Comparison of ENCODE assay signal across 10 cellular contexts in the genomic region with DNA sequence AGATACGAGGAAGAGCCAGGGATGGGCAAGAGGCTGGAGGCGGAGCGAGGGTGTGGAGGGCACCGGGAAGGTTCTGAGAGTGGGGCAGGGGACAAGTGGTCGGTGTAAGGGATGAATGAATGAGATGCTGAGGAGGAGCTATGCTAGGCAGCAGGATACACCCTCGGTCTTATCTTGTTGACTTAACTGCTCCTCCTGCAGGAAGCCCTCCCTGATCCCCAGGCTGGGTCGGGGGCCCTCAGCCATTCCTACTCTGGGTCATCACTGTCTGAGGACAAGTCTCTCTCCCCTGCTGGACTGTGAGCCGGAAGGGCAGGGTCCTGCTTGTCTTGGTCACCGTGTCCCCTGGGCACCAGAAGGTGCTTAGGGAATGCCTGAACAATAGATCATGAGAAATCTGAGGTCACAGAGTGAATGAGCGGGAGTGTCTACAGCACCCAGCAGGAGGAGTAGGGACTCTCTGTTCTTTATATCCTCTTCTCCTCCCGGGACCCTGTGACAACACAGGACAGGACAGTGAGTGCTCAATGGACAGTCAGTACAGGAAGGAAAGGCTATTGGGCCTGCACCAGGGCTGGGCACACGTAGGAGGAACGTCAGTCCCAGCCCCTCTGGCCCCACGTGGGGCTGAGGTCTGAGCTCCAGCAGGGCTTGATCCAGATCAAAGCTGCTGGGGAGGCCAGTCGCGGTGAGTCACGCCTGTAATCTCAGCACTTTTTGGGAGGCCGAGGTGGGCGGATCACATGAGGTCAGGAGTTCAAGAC. TPM values are rescaled to one million over a fixed set of nuclear protein-coding genes. Genes with fewer than 3 reads are reported as not detected.
DNase-seq lines count a peak whose midpoint lies in the region; ATAC-seq and TF ChIP-seq lines count a peak whose summit lies in the region.
"Had no signal": no experiment of that assay in that cellular context is flagged by ENCODE, and none has a peak within 500 bp of the region (broad histone marks: within the 10 kb centered on the region; RNA-seq: fewer than 3 reads in every experiment).

No MANE protein-coding gene starts in this region.

- H3F3A ChIP-seq in GM23248 (ENCODE audit: insufficient read depth) (no peaks in the 10 kb centered on the region), MM.1S (ENCODE audit: insufficient read depth, low read length) (no peaks in the 10 kb centered on the region)

- ATAC-seq in HG03175 (IDR thresholded peaks at IDR 0.05; ENCODE audit: unreplicated experiment) = no peak

- TF ChIP-seq POLR2A in esophagus muscularis mucosa (IDR thresholded peaks at IDR 0.05; ENCODE audit: low read depth) = no peak

- no peak overlapping the region for H2BK12ac ChIP-seq in trophoblast cell (ENCODE audit: low read length)

- H3K9ac ChIP-seq in GM23248 (no peak overlapping the region), trophoblast cell (ENCODE audit: low read length) (no peak overlapping the region), MM.1S (ENCODE audit: low read length) (no peak overlapping the region)

- TF ChIP-seq EP300 in esophagus muscularis mucosa (IDR thresholded peaks at IDR 0.05) = no peak

- H3K79me2 ChIP-seq in GM23248 (ENCODE audit: insufficient read depth) (no peaks in the 10 kb centered on the region), trophoblast cell (ENCODE audit: control insufficient read depth, insufficient read depth, low read length, poor library complexity) (no peaks in the 10 kb centered on the region), MM.1S (ENCODE audit: low read length) (no peaks in the 10 kb centered on the region)

- H4K8ac ChIP-seq in trophoblast cell (ENCODE audit: low read depth, low read length) = no peak overlapping the region

- H3K36me3 ChIP-seq in GM23248 (ENCODE audit: low read depth) (no peaks in the 10 kb centered on the region), esophagus muscularis mucosa (no peaks in the 10 kb centered on the region), trophoblast cell (ENCODE audit: control insufficient read depth in 1 of 2, insufficient read depth in 2 of 2, low read length in 2 of 2) (no peaks in the 10 kb centered on the region), MM.1S (replicated peaks; ENCODE audit: insufficient read depth, low read length) (no peaks in the 10 kb centered on the region)

- H3K23ac ChIP-seq in trophoblast cell (ENCODE audit: low read length) = no peak overlapping the region

- CTCF ChIA-PET in RWPE1 (lab: Yijun Ruan, JAX) = no interaction called here

- POLR2A ChIA-PET in RWPE1 (lab: Yijun Ruan, JAX; ENCODE audit: low non-redundant PET) = interaction anchor here (0.5 kb wide), 1 partner anchor 21 kb away, joined by 3 read pairs; no protein-coding TSS in a partner anchor

- no peak overlapping the region for H3K4ac ChIP-seq in trophoblast cell (ENCODE audit: low read depth, low read length)

- H3K14ac ChIP-seq in trophoblast cell (ENCODE audit: low read length) = no peak overlapping the region

- no peak overlapping the region for H3K4me2 ChIP-seq in GM23248 (ENCODE audit: unreplicated experiment)
- peak overlapping the region; percentile 42 for H3K4me2 ChIP-seq in trophoblast cell (ENCODE audit: low read length)
- H3K4me2 ChIP-seq in MM.1S (ENCODE audit: low read depth, low read length) = no peak overlapping the region

- H3K4me1 ChIP-seq in GM23248 (ENCODE audit: insufficient read depth) = peaks cover 6% of the 10 kb centered on the region; the same call in 1 of the 2 replicates
- peaks cover 23 to 35% (median 29%) of the 10 kb centered on the region in 4 donors for H3K4me1 ChIP-seq in esophagus muscularis mucosa
- peaks cover 2 to 5% of the 10 kb centered on the region in 2 experiments for H3K4me1 ChIP-seq in trophoblast cell (ENCODE audit: control insufficient read depth in 1 of 2, insufficient read depth in 2 of 2, low read length in 2 of 2)
- no peaks in the 10 kb centered on the region for H3K4me1 ChIP-seq in MM.1S (ENCODE audit: low read length)

- no peak overlapping the region for H3K18ac ChIP-seq in trophoblast cell (ENCODE audit: low read length)

- no peak overlapping the region for H2BK5ac ChIP-seq in trophoblast cell (ENCODE audit: low read depth, low read length, poor library complexity)

- TF ChIP-seq CTCF in RWPE1 (conservative IDR thresholded peaks at IDR 0.05; ENCODE audit: low read depth) (no peak), esophagus muscularis mucosa (IDR thresholded peaks at IDR 0.05) (no peak), MM.1S (IDR thresholded peaks at IDR 0.05; ENCODE audit: low read length) (no peak)

- intact Hi-C loops in esophagus muscularis mucosa (cut with DNase I) = no loop called here

- no peaks in the 10 kb centered on the region for H3K27me3 ChIP-seq in GM23248 (replicated peaks; ENCODE audit: insufficient read depth)
- peaks cover 0 to 86% (median 36%) of the 10 kb centered on the region in 4 donors for H3K27me3 ChIP-seq in esophagus muscularis mucosa
- H3K27me3 ChIP-seq in trophoblast cell (ENCODE audit: insufficient read depth, low read length) = peaks cover 22% of the 10 kb centered on the region
- peaks cover 16% of the 10 kb centered on the region for H3K27me3 ChIP-seq in MM.1S (replicated peaks; ENCODE audit: insufficient read depth, low read length)

- H3K9me3 ChIP-seq in GM23248 (ENCODE audit: low read depth) (no peaks in the 10 kb centered on the region), esophagus muscularis mucosa (no peaks in the 10 kb centered on the region), trophoblast cell (ENCODE audit: insufficient read depth, low read depth, low read length) (peaks cover 17% of the 10 kb centered on the region), MM.1S (replicated peaks; ENCODE audit: insufficient read depth, low read length) (no peaks in the 10 kb centered on the region)

- H3K9me2 ChIP-seq in GM23248 (ENCODE audit: insufficient read depth) (no peaks in the 10 kb centered on the region), MM.1S (replicated peaks; ENCODE audit: insufficient read depth, low read length) (no peaks in the 10 kb centered on the region)

- H3K27ac ChIP-seq in GM23248 (no peak overlapping the region), RWPE1 (peak overlapping the region; percentile 13), esophagus muscularis mucosa (replicated peaks in 1 of 4) (no peak overlapping the region), trophoblast cell (ENCODE audit: low read depth, low read length) (no peak overlapping the region), MM.1S (ENCODE audit: low read length) (no peak overlapping the region)

- peak overlapping the region; percentile 39; the same call in 1 of the 2 replicates for H3K4me3 ChIP-seq in GM23248
- H3K4me3 ChIP-seq in esophagus muscularis mucosa = peak overlapping the region; percentile 32 to 52 (median 44)
- H3K4me3 ChIP-seq in trophoblast cell (ENCODE audit: low read depth, low read length) = no peak overlapping the region
- H3K4me3 ChIP-seq in MM.1S (ENCODE audit: low read length) = no peak overlapping the region

- DNase-seq in GM23248 = peak; percentile 72
- DNase-seq in RWPE1 (ENCODE audit: low spot score) = no peak
- no peak for DNase-seq in esophagus muscularis mucosa (ENCODE audit: extremely low spot score)
- peak in 1 of 2 donors; percentile 28 for DNase-seq in trophoblast cell
- no peak for DNase-seq in NCI-H1694 (lab: John Stamatoyannopoulos, UW)
- no peak for DNase-seq in MM.1S
- no peak for DNase-seq in activated CD8-positive, alpha-beta memory T cell treated with anti-CD3 and anti-CD28 coated beads, Interleukin-2, amount 50 U/mL, for 4 hours
- DNase-seq: KBM-7, kidney glomerular epithelial cell had no signal

- WGBS in GM23248 (ENCODE audit: low coverage in 1 of 2, low lambda C conversion rate in 2 of 2, missing lambda C conversion rate in 2 of 2), 2 experiments = 42 to 47% methylated on average over 18 to 19 of the region's 19 CpGs
- WGBS in esophagus muscularis mucosa = 53% methylated on average over 19 of the region's 19 CpGs
- WGBS in trophoblast cell (ENCODE audit: extremely low coverage, insufficient coverage, insufficient read length) = no CpG with 5 or more reads among the region's 19 CpGs

- no peak overlapping the region for H4K12ac ChIP-seq in trophoblast cell (ENCODE audit: low read depth, low read length)

- H4K91ac ChIP-seq in trophoblast cell (ENCODE audit: low read depth, low read length) = no peak overlapping the region

- H4K20me1 ChIP-seq in GM23248 (ENCODE audit: insufficient read depth) (no peaks in the 10 kb centered on the region), MM.1S (ENCODE audit: insufficient read depth, low read length) (no peaks in the 10 kb centered on the region)

- in situ Hi-C loops in GM23248 (cut with MboI) = no loop called here

- no peak overlapping the region for H2BK120ac ChIP-seq in trophoblast cell (ENCODE audit: insufficient read depth, low read length, poor library complexity)

- H3K79me1 ChIP-seq in trophoblast cell (ENCODE audit: low read length) = no peaks in the 10 kb centered on the region

- 0 out of 2 replicates have a peak overlapping the region, but pooled peaks have one; percentile 23 for H2AFZ ChIP-seq in GM23248
- peak overlapping the region; percentile 15 for H2AFZ ChIP-seq in trophoblast cell (ENCODE audit: insufficient read depth, low read length, poor library complexity)
- no peak overlapping the region for H2AFZ ChIP-seq in MM.1S (ENCODE audit: low read length)

- no peak overlapping the region for H2AK5ac ChIP-seq in trophoblast cell (ENCODE audit: low read length)

RNA-seq across cellular contexts. Expression of a gene that starts 6.5 kb away (rescaled TPM):
- 0.11 and 0.25 TPM in 2 replicates for total RNA-seq in GM23248 (2014; rRNA removed; shearing (Covaris generic))
- not detected in 2 replicates for polyA plus RNA-seq in GM23248 (2016; fragmentation: Nextera tagmentation; extraction: Ambion mirVana)
- total RNA-seq in esophagus muscularis mucosa = under 1 TPM in 1 of 4 donors, not detected in 3; 0.26 TPM
- 0.10 TPM in 2 replicates for polyA plus RNA-seq in trophoblast cell (2013)

RNA-seq across cellular contexts. Expression of a gene that starts 23.8 kb away (rescaled TPM):
- 0.89 and 11.2 TPM in 2 replicates for total RNA-seq in GM23248 (2014; rRNA removed; shearing (Covaris generic))
- 16.9 and 18.8 TPM in 2 replicates for polyA plus RNA-seq in GM23248 (2016; fragmentation: Nextera tagmentation; extraction: Ambion mirVana)
- 10 to 100 TPM; 18.3 to 27.0 (median 19.4) TPM for total RNA-seq in esophagus muscularis mucosa
- polyA plus RNA-seq in trophoblast cell (2013) = 23.3 and 24.2 TPM in 2 replicates

RNA-seq across cellular contexts. Expression of a gene that starts 24.3 kb away (rescaled TPM):
- 4.3 and 9.0 TPM in 2 replicates for total RNA-seq in GM23248 (2014; rRNA removed; shearing (Covaris generic))
- polyA plus RNA-seq in GM23248 (2016; fragmentation: Nextera tagmentation; extraction: Ambion mirVana) = 7.2 and 8.9 TPM in 2 replicates
- total RNA-seq in esophagus muscularis mucosa = 10 to 100 TPM in 3 of 4 donors, 1 to 10 TPM in 1; 5.4 to 21.9 (median 16.1) TPM
- polyA plus RNA-seq in trophoblast cell (2013) = 12.9 and 13.8 TPM in 2 replicates

Comparison
In these comparisons a context has a peak if more than half of its experiments do, and no peak if none do; other contexts are left out.
1. H3K4me3 ChIP-seq: peak in GM23248 (single experiment) and esophagus muscularis mucosa (4 of 4); none in trophoblast cell (single experiment) and MM.1S (single experiment).